In the genomic region with DNA sequence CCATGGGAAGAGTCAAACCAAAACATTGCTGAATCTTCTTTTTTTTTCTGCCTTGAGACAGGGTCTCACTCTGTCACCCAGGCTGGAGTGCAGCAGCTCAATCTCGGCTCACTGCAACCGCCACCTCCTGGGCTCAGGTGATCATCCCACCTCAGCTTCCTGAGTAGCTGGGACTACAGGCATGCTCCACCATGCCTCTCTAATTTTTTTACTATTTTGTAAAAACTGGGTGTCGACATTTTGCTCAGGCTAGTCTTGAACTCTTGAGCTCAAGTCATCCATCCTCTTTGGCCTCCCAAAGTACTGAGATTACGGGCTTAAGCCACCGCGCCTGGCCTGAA, we compare ENCODE assay signal across 1 cellular context.
TF ChIP-seq lines count a peak whose summit lies in the region.

No MANE protein-coding gene starts in this region.

TF ChIP-seq in WTC11, 78 proteins besides CTCF, POLR2A, EP300 and RAD21 (continued from another document):
- no peak for TF ChIP-seq AR (CRISPR knock-in tag; IDR thresholded peaks at IDR 0.05)
- no peak for TF ChIP-seq CREB1 (CRISPR knock-in tag; IDR thresholded peaks at IDR 0.05)
- no peak for TF ChIP-seq ZNF121 (CRISPR knock-in tag; IDR thresholded peaks at IDR 0.05)
- no peak for TF ChIP-seq ATF1 (CRISPR knock-in tag; IDR thresholded peaks at IDR 0.05)
TF ChIP-seq in WTC11: peak in this region for 0.
